ENCODE assay signal across 1 cellular context in genomic region chr15:66658855-66659254, GRCh38.
TF ChIP-seq lines count a peak whose summit lies in the region.

No MANE protein-coding gene starts in this region.

TF ChIP-seq in endothelial cell of umbilical vein, 7 proteins besides CTCF, POLR2A, EP300 and RAD21 (continued from another document):
- no peak for TF ChIP-seq GATA2 (IDR thresholded peaks at IDR 0.05; ENCODE audit: insufficient read depth, insufficient read length, low read depth, low read length)
- TF ChIP-seq POLR2AphosphoS5 (IDR thresholded peaks at IDR 0.05; ENCODE audit: insufficient read depth, low read depth, low read length) = no peak
